Comparison of ENCODE assay signal across 1 cellular context in the genomic region with DNA sequence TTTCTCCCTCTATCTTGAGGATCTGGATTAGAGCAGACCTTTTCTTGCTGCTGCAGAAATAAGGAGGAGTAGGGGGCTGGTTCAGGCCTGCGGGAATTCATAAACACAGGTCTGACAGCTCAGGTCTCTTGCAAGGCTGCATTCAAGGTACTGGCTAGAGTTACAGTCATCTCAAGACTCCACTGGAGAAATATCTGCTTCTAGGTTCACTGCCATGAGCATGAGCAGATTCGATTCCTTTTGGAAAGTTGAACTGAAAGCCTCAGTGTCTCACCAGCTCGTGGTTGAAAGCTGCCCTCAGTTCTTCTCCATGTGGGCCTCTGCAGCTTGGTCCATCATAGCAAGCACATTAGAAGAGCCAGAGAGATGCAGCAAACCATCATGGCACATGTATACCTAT.
TF ChIP-seq lines count a peak whose summit lies in the region.

No MANE protein-coding gene starts in this region.

TF ChIP-seq in GM12878, 131 proteins besides CTCF, POLR2A, EP300 and RAD21 (continued from another document):
- TF ChIP-seq, protein P1, sequence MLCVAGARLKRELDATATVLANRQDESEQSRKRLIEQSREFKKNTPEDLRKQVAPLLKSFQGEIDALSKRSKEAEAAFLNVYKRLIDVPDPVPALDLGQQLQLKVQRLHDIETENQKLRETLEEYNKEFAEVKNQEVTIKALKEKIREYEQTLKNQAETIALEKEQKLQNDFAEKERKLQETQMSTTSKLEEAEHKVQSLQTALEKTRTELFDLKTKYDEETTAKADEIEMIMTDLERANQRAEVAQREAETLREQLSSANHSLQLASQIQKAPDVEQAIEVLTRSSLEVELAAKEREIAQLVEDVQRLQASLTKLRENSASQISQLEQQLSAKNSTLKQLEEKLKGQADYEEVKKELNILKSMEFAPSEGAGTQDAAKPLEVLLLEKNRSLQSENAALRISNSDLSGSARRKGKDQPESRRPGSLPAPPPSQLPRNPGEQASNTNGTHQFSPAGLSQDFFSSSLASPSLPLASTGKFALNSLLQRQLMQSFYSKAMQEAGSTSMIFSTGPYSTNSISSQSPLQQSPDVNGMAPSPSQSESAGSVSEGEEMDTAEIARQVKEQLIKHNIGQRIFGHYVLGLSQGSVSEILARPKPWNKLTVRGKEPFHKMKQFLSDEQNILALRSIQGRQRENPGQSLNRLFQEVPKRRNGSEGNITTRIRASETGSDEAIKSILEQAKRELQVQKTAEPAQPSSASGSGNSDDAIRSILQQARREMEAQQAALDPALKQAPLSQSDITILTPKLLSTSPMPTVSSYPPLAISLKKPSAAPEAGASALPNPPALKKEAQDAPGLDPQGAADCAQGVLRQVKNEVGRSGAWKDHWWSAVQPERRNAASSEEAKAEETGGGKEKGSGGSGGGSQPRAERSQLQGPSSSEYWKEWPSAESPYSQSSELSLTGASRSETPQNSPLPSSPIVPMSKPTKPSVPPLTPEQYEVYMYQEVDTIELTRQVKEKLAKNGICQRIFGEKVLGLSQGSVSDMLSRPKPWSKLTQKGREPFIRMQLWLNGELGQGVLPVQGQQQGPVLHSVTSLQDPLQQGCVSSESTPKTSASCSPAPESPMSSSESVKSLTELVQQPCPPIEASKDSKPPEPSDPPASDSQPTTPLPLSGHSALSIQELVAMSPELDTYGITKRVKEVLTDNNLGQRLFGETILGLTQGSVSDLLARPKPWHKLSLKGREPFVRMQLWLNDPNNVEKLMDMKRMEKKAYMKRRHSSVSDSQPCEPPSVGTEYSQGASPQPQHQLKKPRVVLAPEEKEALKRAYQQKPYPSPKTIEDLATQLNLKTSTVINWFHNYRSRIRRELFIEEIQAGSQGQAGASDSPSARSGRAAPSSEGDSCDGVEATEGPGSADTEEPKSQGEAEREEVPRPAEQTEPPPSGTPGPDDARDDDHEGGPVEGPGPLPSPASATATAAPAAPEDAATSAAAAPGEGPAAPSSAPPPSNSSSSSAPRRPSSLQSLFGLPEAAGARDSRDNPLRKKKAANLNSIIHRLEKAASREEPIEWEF (IDR thresholded peaks at IDR 0.05; ENCODE audit: insufficient replicate concordance, low read depth, low read length) = no peak
- TF ChIP-seq SMAD5 (IDR thresholded peaks at IDR 0.05; ENCODE audit: low read depth) = no peak
